Comparison of ENCODE assay signal across 15 cellular contexts in genomic region chr5:116885825-116886224, GRCh38.
A peak's percentile ranks its signal among the peaks of the same experiment; 100 is the strongest.
DNase-seq lines count a peak whose midpoint lies in the region; ATAC-seq and FAIRE-seq lines count a peak whose summit lies in the region.
"Had no signal": no experiment of that assay in that cellular context is flagged by ENCODE, and none has a peak within 500 bp of the region (broad histone marks: within the 10 kb centered on the region; RNA-seq: fewer than 3 reads in every experiment).

No MANE protein-coding gene starts in this region.

- FAIRE-seq in RCC 7860 (lab: Jason Lieb, UNC), result no peak

- no peak overlapping the region for H3K4me3 Mint-ChIP-seq in activated T-cell treated with anti-CD3 and anti-CD28 coated beads, Interleukin-2, amount 50 U/mL, for 4 hours
- H3K4me3 Mint-ChIP-seq: activated naive CD8-positive, alpha-beta T cell; naive B cell; T-helper 1 cell treated with Interleukin-12 subunit alpha and Interleukin-12 subunit beta and Interleukin-4 antibody, amounts not matched to agents 30 μg/mL and 1 μg/mL, for 36 hours had no signal

- no peaks in the 10 kb centered on the region for H3K4me1 Mint-ChIP-seq in activated T-cell treated with anti-CD3 and anti-CD28 coated beads, Interleukin-2, amount 50 U/mL, for 4 hours (ENCODE audit: low read depth)
- H3K4me1 Mint-ChIP-seq: naive B cell had no signal

- peaks cover 4% of the 10 kb centered on the region for H3K9me3 Mint-ChIP-seq in activated T-cell treated with anti-CD3 and anti-CD28 coated beads, Interleukin-2, amount 50 U/mL, for 4 hours
- H3K9me3 Mint-ChIP-seq: T-helper 1 cell treated with Interleukin-12 subunit alpha and Interleukin-12 subunit beta and Interleukin-4 antibody, amounts not matched to agents 30 μg/mL and 1 μg/mL, for 36 hours had no signal

- H3K36me3 Mint-ChIP-seq in activated T-cell treated with anti-CD3 and anti-CD28 coated beads, Interleukin-2, amount 50 U/mL, for 4 hours (ENCODE audit: insufficient read depth), result no peaks in the 10 kb centered on the region
- H3K36me3 Mint-ChIP-seq: activated naive CD8-positive, alpha-beta T cell; naive B cell had no signal

- no peaks in the 10 kb centered on the region for H3K27me3 Mint-ChIP-seq in activated T-cell treated with anti-CD3 and anti-CD28 coated beads, Interleukin-2, amount 50 U/mL, for 4 hours (ENCODE audit: low read depth)
- H3K27me3 Mint-ChIP-seq: activated naive CD8-positive, alpha-beta T cell; naive B cell had no signal

- no peak for DNase-seq in HPDE6-E6E7 (ENCODE audit: extremely low spot score)
- DNase-seq in NCI-H128 (lab: John Stamatoyannopoulos, UW; ENCODE audit: unreplicated experiment), result no peak
- no peak for DNase-seq in RCC 7860 (ENCODE audit: low spot score)
- DNase-seq in activated T-cell treated with anti-CD3 and anti-CD28 coated beads, Interleukin-2, amount 50 U/mL, for 4 hours, result no peak
- DNase-seq: activated CD8-positive, alpha-beta memory T cell treated with anti-CD3 and anti-CD28 coated beads, Interleukin-2, amount 50 U/mL, for 4 hours; effector CD8-positive, alpha-beta T cell; naive B cell; substantia nigra had no signal

- ATAC-seq in GM18868 (IDR thresholded peaks at IDR 0.05; ENCODE audit: unreplicated experiment) (peak; percentile 31), GM21390 (IDR thresholded peaks at IDR 0.05; ENCODE audit: unreplicated experiment) (peak; percentile 50), HG02885 (IDR thresholded peaks at IDR 0.05; ENCODE audit: poor library complexity, unreplicated experiment) (peak; percentile 62), HG03469 (IDR thresholded peaks at IDR 0.05; ENCODE audit: unreplicated experiment) (peak; percentile 57)
- no peak for ATAC-seq in activated T-cell treated with anti-CD3 and anti-CD28 coated beads, Interleukin-2, amount 50 U/mL, for 4 hours
- ATAC-seq: Right ventricle myocardium inferior had no signal

Comparison
In these comparisons a context has a peak if more than half of its experiments do, and no peak if none do; other contexts are left out.
1. ATAC-seq: peak in GM18868 (single experiment), GM21390 (single experiment), HG02885 (single experiment) and HG03469 (single experiment); none in activated T-cell treated with anti-CD3 and anti-CD28 coated beads, Interleukin-2, amount 50 U/mL, for 4 hours (0 of 2).